ENCODE assay signal across 23 cellular contexts in genomic region chr5:177995691-177996595, GRCh38. TPM values are rescaled to one million over a fixed set of nuclear protein-coding genes. Genes with fewer than 3 reads are reported as not detected.
DNase-seq lines count a peak whose midpoint lies in the region; ATAC-seq and TF ChIP-seq lines count a peak whose summit lies in the region.
"Had no signal": no experiment of that assay in that cellular context is flagged by ENCODE, and none has a peak within 500 bp of the region (broad histone marks: within the 10 kb centered on the region; RNA-seq: fewer than 3 reads in every experiment).

PROP1 (minus strand) TSS chr5:177996242; CDS start chr5:177995933, 309 bp downstream.

- H3K9me3 ChIP-seq in right atrium auricular region, result no peaks in the 10 kb centered on the region
- no peaks in the 10 kb centered on the region for H3K9me3 ChIP-seq in SJCRH30 (replicated peaks)
- H3K9me3 ChIP-seq in esophagus muscularis mucosa, result no peaks in the 10 kb centered on the region
- H3K9me3 ChIP-seq in mucosa of descending colon, result no peaks in the 10 kb centered on the region
- H3K9me3 ChIP-seq: SJSA1 had no signal

- intact Hi-C loops in left ventricle myocardium superior (cut with micrococcal nuclease), result no loop called here
- intact Hi-C loops in esophagus muscularis mucosa (cut with DNase I), result no loop called here
- intact Hi-C loops in posterior vena cava (cut with DNase I), result no loop called here
- intact Hi-C loops in mucosa of descending colon (cut with DNase I, micrococcal nuclease), result no loop called here

- ATAC-seq in left ventricle myocardium superior (no peak), GM18519 (IDR thresholded peaks at IDR 0.05; ENCODE audit: low FRiP score, unreplicated experiment) (no peak), mucosa of descending colon (no peak)

- H3K4me3 ChIP-seq in right atrium auricular region (no peak within 1 kb of the TSS), SJCRH30 (no peak within 1 kb of the TSS), esophagus muscularis mucosa (no peak within 1 kb of the TSS), mucosa of descending colon (no peak within 1 kb of the TSS)
- H3K4me3 ChIP-seq: SJSA1 had no signal

- H3K27ac ChIP-seq in right atrium auricular region, result no peak within 1 kb of the TSS
- no peak within 1 kb of the TSS for H3K27ac ChIP-seq in SJCRH30
- no peak within 1 kb of the TSS for H3K27ac ChIP-seq in esophagus muscularis mucosa (replicated peaks in 1 of 4)
- H3K27ac ChIP-seq: KMS-11, RWPE1, SJSA1 had no signal

- H3K36me3 ChIP-seq in right atrium auricular region (no peaks in the 10 kb centered on the region), SJCRH30 (no peaks in the 10 kb centered on the region), esophagus muscularis mucosa (no peaks in the 10 kb centered on the region), mucosa of descending colon (ENCODE audit: low read depth) (no peaks in the 10 kb centered on the region)
- H3K36me3 ChIP-seq: SJSA1 had no signal

- DNase-seq in right atrium auricular region (ENCODE audit: low spot score), result peak; percentile 18
- no peak for DNase-seq in left ventricle myocardium superior
- DNase-seq in SJCRH30, result peak; percentile 28 to 63
- DNase-seq in esophagus muscularis mucosa (ENCODE audit: extremely low spot score), result peak; percentile 90
- peak; percentile 70 for DNase-seq in posterior vena cava (ENCODE audit: low spot score)
- no peak for DNase-seq in NCI-H510A treated with DMSO at 0.1 percent for 48 hours (lab: John Stamatoyannopoulos, UW)
- no peak for DNase-seq in mucosa of descending colon
- DNase-seq: ACHN, AML-193, COR-L47, DMS153, EL, NCI-H1048, NCI-H1436 treated with DMSO at 0.1 percent for 48 hours, NCI-H2107, NCI-H226, NCI-H526, PC-3 had no signal

- H3K4me1 ChIP-seq in right atrium auricular region (no peaks in the 10 kb centered on the region), SJCRH30 (peaks cover 12% of the 10 kb centered on the region), esophagus muscularis mucosa (no peaks in the 10 kb centered on the region), mucosa of descending colon (ENCODE audit: low read depth) (no peaks in the 10 kb centered on the region)
- H3K4me1 ChIP-seq: SJSA1 had no signal

- WGBS in esophagus muscularis mucosa, result 44% methylated on average over 21 of the region's 23 CpGs

- no peak for TF ChIP-seq CTCF in right atrium auricular region (IDR thresholded peaks at IDR 0.05)
- TF ChIP-seq CTCF in esophagus muscularis mucosa (IDR thresholded peaks at IDR 0.05), result no peak
- no peak for TF ChIP-seq CTCF in mucosa of descending colon (IDR thresholded peaks at IDR 0.05)

- no peak for TF ChIP-seq EP300 in esophagus muscularis mucosa (IDR thresholded peaks at IDR 0.05)

- H3K27me3 ChIP-seq in right atrium auricular region, result no peaks in the 10 kb centered on the region
- H3K27me3 ChIP-seq in SJCRH30, result no peaks in the 10 kb centered on the region
- H3K27me3 ChIP-seq in esophagus muscularis mucosa, result peaks cover 0 to 70% (median 3%) of the 10 kb centered on the region in 4 donors

- TF ChIP-seq POLR2A in esophagus muscularis mucosa (IDR thresholded peaks at IDR 0.05; ENCODE audit: low read depth), result no peak

RNA-seq across cellular contexts. Expression of gene PROP1, which starts in this region (rescaled TPM):
- total RNA-seq in right atrium auricular region (not detected), left ventricle myocardium superior (not detected), esophagus muscularis mucosa (not detected), posterior vena cava (not detected), mucosa of descending colon (not detected)
- 0.28 and 0.84 TPM in 2 replicates for total RNA-seq in SJCRH30 (2014; rRNA removed; shearing (Covaris generic))
- total RNA-seq: MCF 10A, PC-3, SJSA1 had no signal

Comparison
In these comparisons a context has a peak if more than half of its experiments do, and no peak if none do; other contexts are left out.
1. Peak in DNase-seq in right atrium auricular region; RNA of the gene not detected or under 1 TPM.
2. Peak in DNase-seq in SJCRH30; RNA of the gene not detected or under 1 TPM.
3. Peak in DNase-seq in esophagus muscularis mucosa; RNA of the gene not detected or under 1 TPM.
4. Peak in DNase-seq in posterior vena cava; RNA of the gene not detected or under 1 TPM.